Comparison of ENCODE assay signal across 7 cellular contexts in the genomic region with DNA sequence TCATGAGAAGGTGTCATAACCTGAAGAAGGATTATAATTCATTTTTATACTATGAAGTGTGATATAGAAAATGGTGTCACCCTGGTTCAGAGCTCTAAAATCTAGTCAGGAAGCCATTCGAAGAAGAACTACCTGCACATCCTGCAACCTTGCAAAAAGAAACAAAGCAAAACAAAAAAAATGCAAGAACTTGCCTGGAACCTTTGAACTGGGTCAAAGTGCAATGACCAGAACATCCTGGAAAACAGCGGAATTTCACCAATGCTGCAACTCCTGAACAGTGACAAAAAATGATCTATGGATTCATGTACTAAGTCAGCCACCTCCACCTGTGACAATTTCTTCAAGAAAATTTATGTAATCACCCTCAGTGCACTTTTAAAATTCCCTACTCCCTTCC.
"Had no signal": no experiment of that assay in that cellular context is flagged by ENCODE, and none has a peak within 500 bp of the region (broad histone marks: within the 10 kb centered on the region; RNA-seq: fewer than 3 reads in every experiment).

No MANE protein-coding gene starts in this region.

- H3K27ac Mint-ChIP-seq: GM23338, H9, IgD-negative memory B cell had no signal

- H3K4me2 ChIP-seq: GM23338 had no signal

- H3K27me3 Mint-ChIP-seq: IgD-negative memory B cell had no signal

- H3K4me1 Mint-ChIP-seq: IgD-negative memory B cell had no signal

- DNase-seq: H9, HCEC 1CT had no signal

- H2AFZ ChIP-seq: GM23338 had no signal

- ATAC-seq: GM23338 had no signal

- H3K4me3 Mint-ChIP-seq: GM23338, H9, IgD-negative memory B cell had no signal

- H3K4me3 ChIP-seq: GM23338 had no signal

- FAIRE-seq: H1, H54, HTR-8/SVneo had no signal

- H3K9me3 Mint-ChIP-seq: GM23338, H9 had no signal
